28 cellular contexts compared by ENCODE assay signal in the genomic region with DNA sequence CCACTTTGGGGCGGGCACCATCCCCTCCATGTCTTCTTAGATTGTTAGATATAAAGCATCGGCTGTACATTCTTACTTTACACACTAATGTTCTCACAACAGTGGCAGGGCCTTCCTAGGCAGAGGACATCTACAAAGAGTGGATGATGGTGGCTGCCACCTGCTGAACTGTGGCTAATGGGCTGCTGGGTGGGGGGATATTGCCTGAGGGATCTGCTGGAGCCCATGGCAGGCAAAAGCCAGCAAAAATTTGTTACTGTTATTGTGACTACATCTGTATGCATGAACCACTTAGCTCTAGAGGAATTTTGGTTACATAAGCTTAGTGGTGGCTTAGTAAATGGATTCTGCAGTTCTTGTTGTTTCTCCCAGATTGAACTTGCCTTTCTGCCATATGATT. TPM values are rescaled to one million over a fixed set of nuclear protein-coding genes. Genes with fewer than 3 reads are reported as not detected.
DNase-seq lines count a peak whose midpoint lies in the region; ATAC-seq and TF ChIP-seq lines count a peak whose summit lies in the region.
"Had no signal": no experiment of that assay in that cellular context is flagged by ENCODE, and none has a peak within 500 bp of the region (broad histone marks: within the 10 kb centered on the region; RNA-seq: fewer than 3 reads in every experiment).

No MANE protein-coding gene starts in this region.

- H3F3A ChIP-seq in GM23248 (ENCODE audit: insufficient read depth), result peaks cover 14% of the 10 kb centered on the region

- CTCF ChIA-PET in activated CD4-positive, alpha-beta T cell treated with anti-CD3 and anti-CD28 coated beads for 36 hours (lab: Charles Lee), result interaction anchor here (1.4 kb wide), 1 partner anchor 48 kb away, joined by 3 read pairs; no protein-coding TSS in a partner anchor
- CTCF ChIA-PET in WTC11 (lab: Charles Lee), result no interaction called here

- H3K4me2 ChIP-seq in GM23248 (ENCODE audit: unreplicated experiment) (peak overlapping the region; percentile 20), mesenchymal stem cell (ENCODE audit: low read length, poor library complexity, severe bottlenecking) (no peak overlapping the region)

- H3K9me2 ChIP-seq in GM23248 (ENCODE audit: insufficient read depth), result no peaks in the 10 kb centered on the region

- no peaks in the 10 kb centered on the region for H3K9me3 Mint-ChIP-seq in activated CD4-positive, alpha-beta T cell treated with anti-CD3 and anti-CD28 coated beads for 36 hours (ENCODE audit: low read depth)
- H3K9me3 Mint-ChIP-seq in WTC11, result no peaks in the 10 kb centered on the region
- H3K9me3 Mint-ChIP-seq: activated B cell treated with CpG ODN at 0.5 μM for 24 hours; activated CD4-positive, alpha-beta memory T cell treated with anti-CD3 and anti-CD28 coated beads for 36 hours; activated naive CD8-positive, alpha-beta T cell treated with anti-CD3 and anti-CD28 coated beads, Interleukin-2, amount 10 ng/mL, durations not matched to agents 7 days and 5 days; CD4-positive, alpha-beta T cell; endodermal cell; stimulated activated effector memory CD8-positive, alpha-beta T cell treated with anti-CD3 and anti-CD28 coated beads, Interleukin-12 subunit alpha, Interleukin-12 subunit beta, amount 100 ng/mL, for 72 hours; T-cell had no signal

- H4K20me1 ChIP-seq in GM23248 (ENCODE audit: insufficient read depth), result no peaks in the 10 kb centered on the region

- H3K27ac Mint-ChIP-seq in activated CD4-positive, alpha-beta T cell treated with anti-CD3 and anti-CD28 coated beads for 36 hours, result peak overlapping the region; percentile 82
- peak overlapping the region; percentile 33; the same call in 1 of the 2 replicates for H3K27ac Mint-ChIP-seq in WTC11
- H3K27ac Mint-ChIP-seq: activated B cell treated with CpG ODN at 0.5 μM for 24 hours; activated naive CD8-positive, alpha-beta T cell treated with anti-CD3 and anti-CD28 coated beads, Interleukin-2, amount 10 ng/mL, durations not matched to agents 7 days and 5 days; CD4-positive, alpha-beta T cell; stimulated activated effector memory CD8-positive, alpha-beta T cell treated with anti-CD3 and anti-CD28 coated beads, Interleukin-12 subunit alpha, Interleukin-12 subunit beta, amount 100 ng/mL, for 72 hours had no signal

- H3K27ac ChIP-seq in GM23248 (peak overlapping the region; percentile 19), mesenchymal stem cell (ENCODE audit: low read length, poor library complexity, severe bottlenecking) (no peak overlapping the region)
- H3K27ac ChIP-seq: 22Rv1, esophagus muscularis mucosa, sigmoid colon, suprapubic skin had no signal

- H2BK120ac ChIP-seq in mesenchymal stem cell (ENCODE audit: low read depth, low read length), result no peak overlapping the region

- no peak overlapping the region for H4K91ac ChIP-seq in mesenchymal stem cell (ENCODE audit: low read length)

- intact Hi-C loops in activated CD4-positive, alpha-beta T cell treated with anti-CD3 and anti-CD28 coated beads for 36 hours (cut with DNase I, micrococcal nuclease), result loop anchor here in 1 of 2 experiments (10.0 kb wide), 1 partner anchor 813 kb away; a partner anchor contains a TSS

- in situ Hi-C loops in GM23248 (cut with MboI), result no loop called here

- H3K79me1 ChIP-seq in mesenchymal stem cell (replicated peaks; ENCODE audit: low read length, poor library complexity, severe bottlenecking), result peaks cover 40% of the 10 kb centered on the region

- peaks cover 16% of the 10 kb centered on the region for H3K4me1 ChIP-seq in GM23248 (ENCODE audit: insufficient read depth)
- H3K4me1 ChIP-seq in mesenchymal stem cell (ENCODE audit: control insufficient read depth, insufficient read depth, low read depth, low read length), result peaks cover 7% of the 10 kb centered on the region
- H3K4me1 ChIP-seq: esophagus muscularis mucosa, sigmoid colon had no signal

- no peak overlapping the region for H3K23ac ChIP-seq in mesenchymal stem cell (ENCODE audit: low read length in 2 of 2)

- no peak overlapping the region for H3K18ac ChIP-seq in mesenchymal stem cell (ENCODE audit: low read depth in 1 of 2, low read length in 2 of 2)

- peaks cover 99% of the 10 kb centered on the region for H3K79me2 ChIP-seq in GM23248 (ENCODE audit: insufficient read depth)

- H3K9ac ChIP-seq in GM23248 (no peak overlapping the region), mesenchymal stem cell (ENCODE audit: low read length) (no peak overlapping the region)

- H3K9me3 ChIP-seq in GM23248 (ENCODE audit: low read depth) (no peaks in the 10 kb centered on the region), mesenchymal stem cell (ENCODE audit: control insufficient read depth, low read length) (no peaks in the 10 kb centered on the region)
- H3K9me3 ChIP-seq: esophagus muscularis mucosa, MG63, neutrophil, sigmoid colon, suprapubic skin had no signal

- H3K4me3 Mint-ChIP-seq in activated CD4-positive, alpha-beta T cell treated with anti-CD3 and anti-CD28 coated beads for 36 hours, result no peak overlapping the region
- no peak overlapping the region for H3K4me3 Mint-ChIP-seq in WTC11
- H3K4me3 Mint-ChIP-seq: activated B cell treated with CpG ODN at 0.5 μM for 24 hours; activated CD4-positive, alpha-beta memory T cell treated with anti-CD3 and anti-CD28 coated beads for 36 hours; activated naive CD8-positive, alpha-beta T cell treated with anti-CD3 and anti-CD28 coated beads, Interleukin-2, amount 10 ng/mL, durations not matched to agents 7 days and 5 days; CD4-positive, alpha-beta T cell; endodermal cell; stimulated activated effector memory CD8-positive, alpha-beta T cell treated with anti-CD3 and anti-CD28 coated beads, Interleukin-12 subunit alpha, Interleukin-12 subunit beta, amount 100 ng/mL, for 72 hours; T-cell had no signal

- H3K4me3 ChIP-seq in GM23248 (no peak overlapping the region), mesenchymal stem cell (ENCODE audit: insufficient read depth in 1 of 2, low read depth in 1 of 2, low read length in 2 of 2) (no peak overlapping the region)
- H3K4me3 ChIP-seq: esophagus muscularis mucosa, MG63, sigmoid colon, suprapubic skin had no signal

- TF ChIP-seq CTCF in WTC11 (IDR thresholded peaks at IDR 0.05), result no peak

- no peak for DNase-seq in activated CD4-positive, alpha-beta T cell treated with anti-CD3 and anti-CD28 coated beads for 36 hours
- no peak for DNase-seq in activated CD4-positive, alpha-beta T cell treated with anti-CD3 and anti-CD28 coated beads, Interleukin-2, amount 50 U/mL, for 4 hours
- peak; percentile 29 for DNase-seq in GM23248
- DNase-seq in WTC11 (ENCODE audit: low spot score), result no peak
- DNase-seq in mesenchymal stem cell, result no peak
- DNase-seq: activated B cell treated with CpG ODN at 0.5 μM for 24 hours; activated naive CD8-positive, alpha-beta T cell treated with anti-CD3 and anti-CD28 coated beads, Interleukin-2, amount 10 ng/mL, durations not matched to agents 7 days and 5 days; CD4-positive, alpha-beta T cell; central memory CD4-positive, alpha-beta T cell; DMS 273 treated with DMSO at 0.1 percent for 48 hours; endodermal cell; KG1; NCI-H1105 treated with DMSO at 0.1 percent for 48 hours; NCI-H1930; NCI-H526; sigmoid colon; T-cell had no signal

- H3K4ac ChIP-seq in mesenchymal stem cell (ENCODE audit: low read depth in 1 of 2, low read length in 2 of 2), result no peak overlapping the region

- no peaks in the 10 kb centered on the region for H3K36me3 ChIP-seq in GM23248 (ENCODE audit: low read depth)
- peaks cover 0 to 4% of the 10 kb centered on the region in 2 experiments for H3K36me3 ChIP-seq in mesenchymal stem cell (ENCODE audit: control insufficient read depth in 1 of 2, insufficient read depth in 2 of 2, low read depth in 1 of 2, low read length in 2 of 2)
- H3K36me3 ChIP-seq: esophagus muscularis mucosa, neutrophil, sigmoid colon, suprapubic skin had no signal

- no peak overlapping the region for H4K8ac ChIP-seq in mesenchymal stem cell (ENCODE audit: low read length)

- no peak overlapping the region for H2AFZ ChIP-seq in GM23248
- no peak overlapping the region for H2AFZ ChIP-seq in mesenchymal stem cell (ENCODE audit: low read depth, low read length)

- no peak overlapping the region for H2BK5ac ChIP-seq in mesenchymal stem cell (ENCODE audit: low read depth, low read length, poor library complexity, severe bottlenecking)

- peak overlapping the region; percentile 22 for H2AK5ac ChIP-seq in mesenchymal stem cell (ENCODE audit: low read length, severe bottlenecking)

- no peak overlapping the region for H2BK12ac ChIP-seq in mesenchymal stem cell (ENCODE audit: low read length in 2 of 2)

- POLR2A ChIA-PET in activated CD4-positive, alpha-beta T cell treated with anti-CD3 and anti-CD28 coated beads for 36 hours (lab: Charles Lee), result interaction anchor here (0.8 kb wide), 1 partner anchor 153 kb away, joined by 7 read pairs; no protein-coding TSS in a partner anchor
- POLR2A ChIA-PET in WTC11 (lab: Charles Lee), result no interaction called here

- H2BK15ac ChIP-seq in mesenchymal stem cell (ENCODE audit: low read depth, poor library complexity, severe bottlenecking), result no peak overlapping the region

- 100% methylated on average over 2 of the region's 2 CpGs for whole genome bisulfite sequencing in GM23248 (ENCODE audit: low coverage in 1 of 2, low lambda C conversion rate in 2 of 2, missing lambda C conversion rate in 2 of 2), 2 experiments
- 100% methylated on average over 1 of the region's 2 CpGs for WGBS in mesenchymal stem cell

- peaks cover 26% of the 10 kb centered on the region for H3K36me3 Mint-ChIP-seq in activated CD4-positive, alpha-beta T cell treated with anti-CD3 and anti-CD28 coated beads for 36 hours (ENCODE audit: low read depth)
- H3K36me3 Mint-ChIP-seq in WTC11, result peaks cover 3% of the 10 kb centered on the region; the same call in 1 of the 2 replicates
- H3K36me3 Mint-ChIP-seq: stimulated activated effector memory CD8-positive, alpha-beta T cell treated with anti-CD3 and anti-CD28 coated beads, Interleukin-12 subunit alpha, Interleukin-12 subunit beta, amount 100 ng/mL, for 72 hours had no signal

- H3K27me3 ChIP-seq in GM23248 (replicated peaks; ENCODE audit: insufficient read depth), result no peaks in the 10 kb centered on the region
- no peaks in the 10 kb centered on the region for H3K27me3 ChIP-seq in mesenchymal stem cell (ENCODE audit: control insufficient read depth in 1 of 2, insufficient read depth in 1 of 2, low read length in 2 of 2)
- H3K27me3 ChIP-seq: esophagus muscularis mucosa, MG63, neutrophil, sigmoid colon, suprapubic skin had no signal

- no peaks in the 10 kb centered on the region for H3K27me3 Mint-ChIP-seq in activated CD4-positive, alpha-beta T cell treated with anti-CD3 and anti-CD28 coated beads for 36 hours
- no peaks in the 10 kb centered on the region for H3K27me3 Mint-ChIP-seq in WTC11 (ENCODE audit: low read depth)
- H3K27me3 Mint-ChIP-seq: activated B cell treated with CpG ODN at 0.5 μM for 24 hours; activated CD4-positive, alpha-beta memory T cell treated with anti-CD3 and anti-CD28 coated beads for 36 hours; activated naive CD8-positive, alpha-beta T cell treated with anti-CD3 and anti-CD28 coated beads, Interleukin-2, amount 10 ng/mL, durations not matched to agents 7 days and 5 days; CD4-positive, alpha-beta T cell; T-cell had no signal

- H3K14ac ChIP-seq in mesenchymal stem cell (ENCODE audit: low read length in 2 of 2), result no peak overlapping the region

- ATAC-seq in activated CD4-positive, alpha-beta T cell treated with anti-CD3 and anti-CD28 coated beads for 36 hours, result no peak
- no peak for ATAC-seq in WTC11
- no peak for ATAC-seq in HG02938 (IDR thresholded peaks at IDR 0.05; ENCODE audit: unreplicated experiment)
- no peak for ATAC-seq in HG03439 (IDR thresholded peaks at IDR 0.05; ENCODE audit: unreplicated experiment)
- ATAC-seq in HG02885 (IDR thresholded peaks at IDR 0.05; ENCODE audit: poor library complexity, unreplicated experiment), result no peak
- ATAC-seq: Panc1; stimulated activated effector memory CD8-positive, alpha-beta T cell treated with anti-CD3 and anti-CD28 coated beads, Interleukin-12 subunit alpha, Interleukin-12 subunit beta, amount 100 ng/mL, for 72 hours; T-cell had no signal

- H3K4me1 Mint-ChIP-seq in activated CD4-positive, alpha-beta T cell treated with anti-CD3 and anti-CD28 coated beads for 36 hours, result peaks cover 61% of the 10 kb centered on the region
- peaks cover 18% of the 10 kb centered on the region for H3K4me1 Mint-ChIP-seq in WTC11

RNA-seq across cellular contexts. Expression of a gene that starts 52.6 kb away (rescaled TPM):
- 10 to 100 TPM; 29.2 to 29.4 TPM for total RNA-seq in activated CD4-positive, alpha-beta T cell treated with anti-CD3 and anti-CD28 coated beads for 36 hours
- 17.9 and 19.5 TPM in 2 replicates for total RNA-seq in GM23248 (2014; rRNA removed; shearing (Covaris generic))
- 5.4 and 5.6 TPM in 2 replicates for polyA plus RNA-seq in GM23248 (2016; fragmentation: Nextera tagmentation; extraction: Ambion mirVana)
- 20.6 to 26.1 TPM (median 22.0 TPM) in 3 replicates for total RNA-seq in WTC11 (2021)
- polyA plus RNA-seq in mesenchymal stem cell (2013, experiment 1 of 2), result 8.0 TPM
- polyA plus RNA-seq in mesenchymal stem cell (2013, experiment 2 of 2), result 7.7 TPM
